20 cellular contexts compared by ENCODE assay signal in genomic region chr14:100589071-100589759, GRCh38. TPM values are rescaled to one million over a fixed set of nuclear protein-coding genes. Genes with fewer than 3 reads are reported as not detected.
DNase-seq lines count a peak whose midpoint lies in the region; ATAC-seq and TF ChIP-seq lines count a peak whose summit lies in the region.
"Had no signal": no experiment of that assay in that cellular context is flagged by ENCODE, and none has a peak within 500 bp of the region (broad histone marks: within the 10 kb centered on the region; RNA-seq: fewer than 3 reads in every experiment).

No MANE protein-coding gene starts in this region.

- H3K9me3 Mint-ChIP-seq in activated CD8-positive, alpha-beta T cell treated with anti-CD3 and anti-CD28 coated beads for 36 hours: no peaks in the 10 kb centered on the region
- no peaks in the 10 kb centered on the region for H3K9me3 Mint-ChIP-seq in activated CD8-positive, alpha-beta T cell treated with anti-CD3 and anti-CD28 coated beads, Interleukin-2, amount 10 ng/mL, durations not matched to agents 7 days and 5 days (ENCODE audit: insufficient read depth)
- peaks cover 5% of the 10 kb centered on the region for H3K9me3 Mint-ChIP-seq in glutamatergic neuron (ENCODE audit: unreplicated experiment)
- H3K9me3 Mint-ChIP-seq: activated CD4-positive, alpha-beta T cell treated with anti-CD3 and anti-CD28 coated beads, Interleukin-2, amount 10 ng/mL, durations not matched to agents 7 days and 5 days; activated T-cell treated with anti-CD3 and anti-CD28 coated beads, Interleukin-2, amount 50 U/mL, for 4 hours; central memory CD8-positive, alpha-beta T cell; stimulated activated naive B cell treated with anti-CD40 and anti-IgM and Interleukin-4, amounts not matched to agents 10 μg/mL and 1 μg/mL and 100 μg/mL, for 72 hours; type B pancreatic cell had no signal

- TF ChIP-seq CTCF in activated CD8-positive, alpha-beta T cell treated with anti-CD3 and anti-CD28 coated beads for 36 hours (IDR thresholded peaks at IDR 0.05): no peak
- no peak for TF ChIP-seq CTCF in glutamatergic neuron (IDR thresholded peaks at IDR 0.05; ENCODE audit: partially characterized antibody, unreplicated experiment)

- peak; percentile 0 for DNase-seq in activated CD8-positive, alpha-beta T cell treated with anti-CD3 and anti-CD28 coated beads for 36 hours
- DNase-seq in activated CD8-positive, alpha-beta T cell treated with anti-CD3 and anti-CD28 coated beads, Interleukin-2, amount 10 ng/mL, durations not matched to agents 7 days and 5 days: no peak
- DNase-seq in NCI-H2227 (lab: John Stamatoyannopoulos, UW; ENCODE audit: unreplicated experiment) (peak; percentile 70), glutamatergic neuron (peak; percentile 58), posterior vena cava (ENCODE audit: low spot score) (peak; percentile 55), kidney tubule cell (ENCODE audit: low spot score) (no peak), NCI-H1436 treated with DMSO at 0.1 percent for 48 hours (lab: John Stamatoyannopoulos, UW) (no peak)
- no peak for DNase-seq in effector CD8-positive, alpha-beta T cell (lab: John Stamatoyannopoulos, UW)
- DNase-seq: activated CD4-positive, alpha-beta T cell treated with anti-CD3 and anti-CD28 coated beads, Interleukin-2, amount 10 ng/mL, durations not matched to agents 7 days and 5 days; activated T-cell treated with anti-CD3 and anti-CD28 coated beads, Interleukin-2, amount 50 U/mL, for 4 hours; CD4-positive, alpha-beta memory T cell; foreskin fibroblast; mesendoderm; NCI-H2029; nucleus accumbens; SIG-M5; stimulated activated naive B cell treated with anti-CD40 and anti-IgM and Interleukin-4, amounts not matched to agents 10 μg/mL and 1 μg/mL and 100 μg/mL, for 72 hours had no signal

- peaks cover 13% of the 10 kb centered on the region for H3K27me3 Mint-ChIP-seq in activated CD8-positive, alpha-beta T cell treated with anti-CD3 and anti-CD28 coated beads for 36 hours
- peaks cover 21% of the 10 kb centered on the region for H3K27me3 Mint-ChIP-seq in activated CD8-positive, alpha-beta T cell treated with anti-CD3 and anti-CD28 coated beads, Interleukin-2, amount 10 ng/mL, durations not matched to agents 7 days and 5 days (ENCODE audit: low read depth)
- peaks cover 8% of the 10 kb centered on the region for H3K27me3 Mint-ChIP-seq in glutamatergic neuron (ENCODE audit: unreplicated experiment)

- no peak overlapping the region for H3K4me3 Mint-ChIP-seq in activated CD8-positive, alpha-beta T cell treated with anti-CD3 and anti-CD28 coated beads for 36 hours
- H3K4me3 Mint-ChIP-seq in activated CD8-positive, alpha-beta T cell treated with anti-CD3 and anti-CD28 coated beads, Interleukin-2, amount 10 ng/mL, durations not matched to agents 7 days and 5 days: no peak overlapping the region
- no peak overlapping the region for H3K4me3 Mint-ChIP-seq in glutamatergic neuron (ENCODE audit: unreplicated experiment)
- H3K4me3 Mint-ChIP-seq: activated CD4-positive, alpha-beta T cell treated with anti-CD3 and anti-CD28 coated beads, Interleukin-2, amount 10 ng/mL, durations not matched to agents 7 days and 5 days; stimulated activated naive B cell treated with anti-CD40 and anti-IgM and Interleukin-4, amounts not matched to agents 10 μg/mL and 1 μg/mL and 100 μg/mL, for 72 hours had no signal

- intact Hi-C loops in activated CD8-positive, alpha-beta T cell treated with anti-CD3 and anti-CD28 coated beads for 36 hours (cut with micrococcal nuclease): no loop called here
- intact Hi-C loops in posterior vena cava (cut with DNase I): no loop called here

- CTCF ChIA-PET in activated CD8-positive, alpha-beta T cell treated with anti-CD3 and anti-CD28 coated beads for 36 hours (lab: Charles Lee): interaction anchor here (1.0 to 1.8 kb wide), 2 partner anchors 29 to 56 kb away, joined by 3 to 4 read pairs; no protein-coding TSS in a partner anchor
- CTCF ChIA-PET in activated CD8-positive, alpha-beta T cell treated with anti-CD3 and anti-CD28 coated beads, Interleukin-2, amount 10 ng/mL, durations not matched to agents 7 days and 5 days (lab: Charles Lee): interaction anchor here (1.4 kb wide), 1 partner anchor 56 kb away, joined by 4 read pairs; no protein-coding TSS in a partner anchor

- POLR2A ChIA-PET in activated CD8-positive, alpha-beta T cell treated with anti-CD3 and anti-CD28 coated beads for 36 hours (lab: Charles Lee): no interaction called here
- POLR2A ChIA-PET in activated CD8-positive, alpha-beta T cell treated with anti-CD3 and anti-CD28 coated beads, Interleukin-2, amount 10 ng/mL, durations not matched to agents 7 days and 5 days (lab: Charles Lee): interaction anchor here (0.6 kb wide), 1 partner anchor 1220 kb away, joined by 3 read pairs; no protein-coding TSS in a partner anchor

- H3K4me1 Mint-ChIP-seq in activated CD8-positive, alpha-beta T cell treated with anti-CD3 and anti-CD28 coated beads for 36 hours (ENCODE audit: low read depth): peaks cover 2% of the 10 kb centered on the region
- peaks cover 3% of the 10 kb centered on the region for H3K4me1 Mint-ChIP-seq in activated CD8-positive, alpha-beta T cell treated with anti-CD3 and anti-CD28 coated beads, Interleukin-2, amount 10 ng/mL, durations not matched to agents 7 days and 5 days (ENCODE audit: low read depth)
- H3K4me1 Mint-ChIP-seq in glutamatergic neuron (ENCODE audit: low read depth, unreplicated experiment): peaks cover 14% of the 10 kb centered on the region
- H3K4me1 Mint-ChIP-seq: central memory CD8-positive, alpha-beta T cell had no signal

- H3K27ac Mint-ChIP-seq in activated CD8-positive, alpha-beta T cell treated with anti-CD3 and anti-CD28 coated beads for 36 hours: no peak overlapping the region
- no peak overlapping the region for H3K27ac Mint-ChIP-seq in activated CD8-positive, alpha-beta T cell treated with anti-CD3 and anti-CD28 coated beads, Interleukin-2, amount 10 ng/mL, durations not matched to agents 7 days and 5 days
- H3K27ac Mint-ChIP-seq in glutamatergic neuron (ENCODE audit: unreplicated experiment): no peak overlapping the region
- H3K27ac Mint-ChIP-seq: activated CD4-positive, alpha-beta T cell treated with anti-CD3 and anti-CD28 coated beads, Interleukin-2, amount 10 ng/mL, durations not matched to agents 7 days and 5 days; stimulated activated naive B cell treated with anti-CD40 and anti-IgM and Interleukin-4, amounts not matched to agents 10 μg/mL and 1 μg/mL and 100 μg/mL, for 72 hours; type B pancreatic cell had no signal

- no peaks in the 10 kb centered on the region for H3K36me3 Mint-ChIP-seq in activated CD8-positive, alpha-beta T cell treated with anti-CD3 and anti-CD28 coated beads for 36 hours (ENCODE audit: low read depth)
- H3K36me3 Mint-ChIP-seq in activated CD8-positive, alpha-beta T cell treated with anti-CD3 and anti-CD28 coated beads, Interleukin-2, amount 10 ng/mL, durations not matched to agents 7 days and 5 days (ENCODE audit: low read depth): no peaks in the 10 kb centered on the region
- H3K36me3 Mint-ChIP-seq in glutamatergic neuron (ENCODE audit: unreplicated experiment): no peaks in the 10 kb centered on the region
- H3K36me3 Mint-ChIP-seq: CD4-positive, alpha-beta memory T cell; stimulated activated naive B cell treated with anti-CD40 and anti-IgM and Interleukin-4, amounts not matched to agents 10 μg/mL and 1 μg/mL and 100 μg/mL, for 72 hours; type B pancreatic cell had no signal

- no peak for ATAC-seq in activated CD8-positive, alpha-beta T cell treated with anti-CD3 and anti-CD28 coated beads for 36 hours
- no peak for ATAC-seq in activated CD8-positive, alpha-beta T cell treated with anti-CD3 and anti-CD28 coated beads, Interleukin-2, amount 10 ng/mL, durations not matched to agents 7 days and 5 days
- ATAC-seq: activated T-cell treated with anti-CD3 and anti-CD28 coated beads, Interleukin-2, amount 50 U/mL, for 4 hours; GM12878; stimulated activated naive B cell treated with anti-CD40 and anti-IgM and Interleukin-4, amounts not matched to agents 10 μg/mL and 1 μg/mL and 100 μg/mL, for 72 hours had no signal

RNA-seq across cellular contexts. Expression of gene BEGAIN, which starts 2.0 kb away (rescaled TPM):
- 1 to 10 TPM; 5.5 to 6.0 TPM for total RNA-seq in activated CD8-positive, alpha-beta T cell treated with anti-CD3 and anti-CD28 coated beads for 36 hours
- total RNA-seq in activated CD8-positive, alpha-beta T cell treated with anti-CD3 and anti-CD28 coated beads, Interleukin-2, amount 10 ng/mL, durations not matched to agents 7 days and 5 days: 1 to 10 TPM in 1 of 2 experiments, under 1 TPM in 1; 0.70 to 1.2 TPM
- 7.0 TPM for total RNA-seq in glutamatergic neuron (ENCODE audit: unreplicated experiment)
- 1 to 10 TPM in 1 of 2 donors, under 1 TPM in 1; 0.56 to 1.2 TPM for total RNA-seq in posterior vena cava

Comparison
In these comparisons a context has a peak if more than half of its experiments do, and no peak if none do; other contexts are left out.
1. DNase-seq: peak in activated CD8-positive, alpha-beta T cell treated with anti-CD3 and anti-CD28 coated beads for 36 hours (single experiment), NCI-H2227 (single experiment), glutamatergic neuron (single experiment) and posterior vena cava (single experiment); none in activated CD8-positive, alpha-beta T cell treated with anti-CD3 and anti-CD28 coated beads, Interleukin-2, amount 10 ng/mL, durations not matched to agents 7 days and 5 days (single experiment), kidney tubule cell (single experiment), NCI-H1436 treated with DMSO at 0.1 percent for 48 hours (single experiment) and effector CD8-positive, alpha-beta T cell (single experiment).